18 cellular contexts compared by ENCODE assay signal in the genomic region with DNA sequence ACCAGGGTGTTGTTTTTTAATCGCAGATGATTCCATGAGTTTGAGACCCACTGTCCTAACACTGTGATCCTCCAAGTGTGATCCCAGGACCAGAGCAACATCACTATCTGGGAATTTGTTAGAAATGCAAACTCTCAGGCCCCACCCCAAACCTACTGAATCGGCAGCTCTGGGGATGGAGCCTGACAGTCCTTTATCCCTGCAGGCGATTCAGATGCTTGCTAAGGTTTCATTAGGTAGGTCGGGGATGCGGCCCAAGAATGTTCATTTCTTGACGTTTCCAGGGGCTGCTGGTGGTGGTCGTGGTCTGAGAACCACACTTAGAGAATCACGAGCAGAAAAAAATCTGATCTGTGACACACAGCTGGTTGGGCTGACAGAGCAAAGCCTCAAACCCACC. TPM values are rescaled to one million over a fixed set of nuclear protein-coding genes. Genes with fewer than 3 reads are reported as not detected.
A peak's percentile ranks its signal among the peaks of the same experiment; 100 is the strongest.
DNase-seq lines count a peak whose midpoint lies in the region; ATAC-seq, FAIRE-seq and TF ChIP-seq lines count a peak whose summit lies in the region.
"Had no signal": no experiment of that assay in that cellular context is flagged by ENCODE, and none has a peak within 500 bp of the region (broad histone marks: within the 10 kb centered on the region; RNA-seq: fewer than 3 reads in every experiment).

No MANE protein-coding gene starts in this region.

- no peak for ATAC-seq in natural killer cell
- no peak for ATAC-seq in natural killer cell treated with Interleukin-12 subunit alpha and Interleukin-12 subunit beta and Interleukin-15 and Interleukin-18, amount 100 ng/mL, for 72 hours
- ATAC-seq: K562 had no signal

- H3K4me1 Mint-ChIP-seq in natural killer cell: peaks cover 5 to 12% of the 10 kb centered on the region in 2 donors
- H3K4me1 Mint-ChIP-seq in natural killer cell treated with Interleukin-12 subunit alpha and Interleukin-12 subunit beta and Interleukin-15 and Interleukin-18, amount 100 ng/mL, for 72 hours (ENCODE audit: low read depth in 2 of 2): peaks cover 0 to 9% of the 10 kb centered on the region in 2 donors
- H3K4me1 Mint-ChIP-seq in chondrocyte (ENCODE audit: low read depth): peaks cover 25% of the 10 kb centered on the region

- H3K27me3 Mint-ChIP-seq in natural killer cell (ENCODE audit: low read depth in 2 of 2) (peaks cover 29 to 42% of the 10 kb centered on the region in 2 donors), chondrocyte (ENCODE audit: low read depth) (no peaks in the 10 kb centered on the region)
- H3K27me3 Mint-ChIP-seq in natural killer cell treated with Interleukin-12 subunit alpha and Interleukin-12 subunit beta and Interleukin-15 and Interleukin-18, amount 100 ng/mL, for 72 hours: peaks cover 35 to 36% of the 10 kb centered on the region in 2 donors

- H4K5ac ChIP-seq in mesendoderm (ENCODE audit: low read length): no peak overlapping the region

- no peaks in the 10 kb centered on the region for H3K36me3 ChIP-seq in mesendoderm (ENCODE audit: control insufficient read depth, insufficient read depth, low read length)
- no peaks in the 10 kb centered on the region for H3K36me3 ChIP-seq in small intestine (ENCODE audit: control insufficient read depth in 2 of 2, insufficient read depth in 2 of 2, low read length in 2 of 2)
- H3K36me3 ChIP-seq: Peyer's patch, vagina had no signal

- peak overlapping the region; percentile 94 for H3K56ac ChIP-seq in mesendoderm (ENCODE audit: low read length)

- H3K36me3 Mint-ChIP-seq in natural killer cell (no peaks in the 10 kb centered on the region), chondrocyte (ENCODE audit: low read depth) (no peaks in the 10 kb centered on the region)
- no peaks in the 10 kb centered on the region for H3K36me3 Mint-ChIP-seq in natural killer cell treated with Interleukin-12 subunit alpha and Interleukin-12 subunit beta and Interleukin-15 and Interleukin-18, amount 100 ng/mL, for 72 hours

- H3K27ac Mint-ChIP-seq in natural killer cell: no peak overlapping the region
- no peak overlapping the region for H3K27ac Mint-ChIP-seq in natural killer cell treated with Interleukin-12 subunit alpha and Interleukin-12 subunit beta and Interleukin-15 and Interleukin-18, amount 100 ng/mL, for 72 hours
- H3K27ac Mint-ChIP-seq in chondrocyte (ENCODE audit: unreplicated experiment): no peak overlapping the region

- no CpG with 5 or more reads among the region's 8 CpGs for WGBS in mesendoderm (ENCODE audit: extremely low coverage, insufficient coverage, low lambda C conversion rate)
- WGBS in small intestine, 3 donors: 66 to 70% (median 67%) methylated on average over 8 of the region's 8 CpGs

- no peak for FAIRE-seq in small intestine (lab: Jason Lieb, UNC)
- FAIRE-seq: K562 had no signal

- no peak overlapping the region for H2BK5ac ChIP-seq in mesendoderm (ENCODE audit: low read length)

- H3K9me3 ChIP-seq in small intestine (ENCODE audit: control insufficient read depth, low read depth): no peaks in the 10 kb centered on the region
- H3K9me3 ChIP-seq: Peyer's patch, vagina had no signal

- H3K4me3 ChIP-seq in mesendoderm (ENCODE audit: low read length): no peak overlapping the region
- H3K4me3 ChIP-seq in small intestine (ENCODE audit: low read depth in 1 of 2, low read length in 2 of 2): no peak overlapping the region
- H3K4me3 ChIP-seq: K562 had no signal

- DNase-seq in natural killer cell (no peak), mesendoderm (peak; percentile 74), NCI-H2227 treated with DMSO at 0.1 percent for 48 hours (lab: John Stamatoyannopoulos, UW) (no peak), chondrocyte (ENCODE audit: low spot score) (no peak), small intestine (no peak), globus pallidus (ENCODE audit: low spot score) (no peak)
- DNase-seq in natural killer cell treated with Interleukin-12 subunit alpha and Interleukin-12 subunit beta and Interleukin-15 and Interleukin-18, amount 100 ng/mL, for 72 hours (ENCODE audit: low spot score): no peak
- DNase-seq: activated CD4-positive, alpha-beta T cell treated with anti-CD3 and anti-CD28 coated beads, Interleukin-2, amount 50 U/mL, for 48 hours; EL; NCI-H1105 treated with DMSO at 0.1 percent for 48 hours had no signal

- peak overlapping the region; percentile 21 for H2BK120ac ChIP-seq in mesendoderm (ENCODE audit: low read depth, low read length)

- H4K8ac ChIP-seq in mesendoderm (ENCODE audit: low read depth, low read length): no peak overlapping the region

- intact Hi-C loops in natural killer cell (cut with micrococcal nuclease): no loop called here

- H3K4ac ChIP-seq in mesendoderm (ENCODE audit: low read depth, low read length): no peak overlapping the region

- no peaks in the 10 kb centered on the region for H3K9me3 Mint-ChIP-seq in natural killer cell
- no peaks in the 10 kb centered on the region for H3K9me3 Mint-ChIP-seq in natural killer cell treated with Interleukin-12 subunit alpha and Interleukin-12 subunit beta and Interleukin-15 and Interleukin-18, amount 100 ng/mL, for 72 hours
- H3K9me3 Mint-ChIP-seq in chondrocyte (ENCODE audit: low read depth): no peaks in the 10 kb centered on the region

- peak overlapping the region; percentile 86 for H3K4me2 ChIP-seq in mesendoderm (ENCODE audit: low read length)

- H3K27ac ChIP-seq in angular gyrus (ENCODE audit: low read depth, low read length) (peak overlapping the region; percentile 55), mesendoderm (ENCODE audit: low read depth, low read length) (no peak overlapping the region), small intestine (ENCODE audit: low read depth in 1 of 2, low read length in 1 of 2) (no peak overlapping the region)

- peaks cover 23% of the 10 kb centered on the region for H3K79me2 ChIP-seq in mesendoderm (ENCODE audit: control insufficient read depth, insufficient read depth, low read length)

- H3K9ac ChIP-seq in mesendoderm (ENCODE audit: low read length): peak overlapping the region; percentile 78

- H3K23ac ChIP-seq in mesendoderm (ENCODE audit: low read length): no peak overlapping the region

- TF ChIP-seq CTCF in natural killer cell (IDR thresholded peaks at IDR 0.05): no peak
- TF ChIP-seq CTCF in chondrocyte (IDR thresholded peaks at IDR 0.05): no peak

- peaks cover 3% of the 10 kb centered on the region for H3K79me1 ChIP-seq in mesendoderm (ENCODE audit: low read length)

- no peak overlapping the region for H2BK15ac ChIP-seq in mesendoderm (replicated peaks; ENCODE audit: low read depth)

- H3K18ac ChIP-seq in mesendoderm (ENCODE audit: low read length): no peak overlapping the region

- H3K27me3 ChIP-seq in mesendoderm (ENCODE audit: insufficient read depth, low read length, poor library complexity): no peaks in the 10 kb centered on the region
- no peaks in the 10 kb centered on the region for H3K27me3 ChIP-seq in small intestine (ENCODE audit: control insufficient read depth in 2 of 2, insufficient read depth in 2 of 2, low read length in 2 of 2)
- H3K27me3 ChIP-seq: Peyer's patch, vagina had no signal

- H2AK5ac ChIP-seq in mesendoderm (ENCODE audit: low read length): no peak overlapping the region

- peaks cover 6% of the 10 kb centered on the region for H3K4me1 ChIP-seq in mesendoderm (ENCODE audit: control insufficient read depth, low read depth, low read length)
- no peaks in the 10 kb centered on the region for H3K4me1 ChIP-seq in small intestine (ENCODE audit: control insufficient read depth in 2 of 2, insufficient read depth in 1 of 2, low read depth in 1 of 2, low read length in 1 of 2)

- H3K4me3 Mint-ChIP-seq in natural killer cell (peak overlapping the region; percentile 60), chondrocyte (ENCODE audit: unreplicated experiment) (no peak overlapping the region)
- H3K4me3 Mint-ChIP-seq in natural killer cell treated with Interleukin-12 subunit alpha and Interleukin-12 subunit beta and Interleukin-15 and Interleukin-18, amount 100 ng/mL, for 72 hours: no peak overlapping the region

RNA-seq across cellular contexts. Expression of gene FARP1, which starts 1.4 kb away (rescaled TPM):
- total RNA-seq in natural killer cell (1 to 10 TPM in 2 of 3 donors, under 1 TPM in 1; 0.71 to 1.2 (median 1.1) TPM), chondrocyte (237 to 331 TPM (median 328 TPM) in 3 replicates)
- total RNA-seq in natural killer cell treated with Interleukin-12 subunit alpha and Interleukin-12 subunit beta and Interleukin-15 and Interleukin-18, amount 100 ng/mL, for 72 hours: 1 to 10 TPM; 1.0 to 2.2 TPM
- 92.7 TPM for polyA plus RNA-seq in mesendoderm (2013, experiment 1 of 2)
- 92.0 TPM for polyA plus RNA-seq in mesendoderm (2013, experiment 2 of 2)
- polyA plus RNA-seq in small intestine: 1 to 10 TPM in 2 of 3 donors, under 1 TPM in 1; 0.89 to 8.6 (median 3.8) TPM

RNA-seq across cellular contexts. Expression of gene RNF113B, which starts 35.6 kb away (rescaled TPM):
- total RNA-seq in natural killer cell: not detected
- not detected for total RNA-seq in natural killer cell treated with Interleukin-12 subunit alpha and Interleukin-12 subunit beta and Interleukin-15 and Interleukin-18, amount 100 ng/mL, for 72 hours
- polyA plus RNA-seq in mesendoderm (2013, experiment 1 of 2): not detected
- not detected for polyA plus RNA-seq in mesendoderm (2013, experiment 2 of 2)
- not detected in 3 replicates for total RNA-seq in chondrocyte
- polyA plus RNA-seq in small intestine: not detected
- total RNA-seq: K562; mesenteric fat pad; Peyer's patch; T-helper 2 cell treated with Interferon-gamma antibody and Interleukin-4, amounts not matched to agents 100 ng/mL and 5 ng/mL, for 36 hours; vagina had no signal
- polyA plus RNA-seq: adipose tissue, BJ had no signal

Comparison
In these comparisons a context has a peak if more than half of its experiments do, and no peak if none do; other contexts are left out.
1. RNA of gene FARP1, which starts 1.4 kb away (total RNA-seq): 237 to 331 TPM in chondrocyte; 1.0 to 2.2 TPM in natural killer cell treated with Interleukin-12 subunit alpha and Interleukin-12 subunit beta and Interleukin-15 and Interleukin-18, amount 100 ng/mL, for 72 hours and 0.71 to 1.2 TPM in natural killer cell; every median in the first group is over 10 times any median in the second.